ENCODE assay signal across 8 cellular contexts in the genomic region with DNA sequence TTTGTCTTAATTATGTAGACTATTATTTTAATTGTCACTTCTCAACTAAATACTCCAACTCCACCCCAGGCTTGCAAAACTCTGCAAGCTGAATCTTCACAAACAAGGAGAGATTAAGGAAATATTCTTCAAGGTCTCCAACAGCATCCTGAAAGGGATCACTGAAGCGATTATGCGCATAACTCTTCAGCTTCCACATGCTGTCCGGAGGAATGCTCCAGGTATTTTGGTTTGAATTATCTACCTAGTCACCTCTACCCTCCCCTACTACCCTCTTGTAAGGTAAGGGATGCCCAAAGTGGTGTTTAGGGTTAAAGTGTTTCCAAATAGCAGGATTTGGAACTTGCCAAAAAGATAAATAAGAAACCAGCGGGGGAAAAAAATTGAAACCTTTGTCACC. TPM values are rescaled to one million over a fixed set of nuclear protein-coding genes. Genes with fewer than 3 reads are reported as not detected.
DNase-seq lines count a peak whose midpoint lies in the region; ATAC-seq and TF ChIP-seq lines count a peak whose summit lies in the region.

No MANE protein-coding gene starts in this region.

- no peaks in the 10 kb centered on the region for H3K27me3 ChIP-seq in kidney epithelial cell (ENCODE audit: control insufficient read depth, insufficient read depth, low read length)
- H3K27me3 ChIP-seq in thyroid gland: no peaks in the 10 kb centered on the region

- ATAC-seq in HG02610 (IDR thresholded peaks at IDR 0.05; ENCODE audit: unreplicated experiment): no peak

- no peaks in the 10 kb centered on the region for H3K36me3 ChIP-seq in kidney epithelial cell (ENCODE audit: control insufficient read depth, insufficient read depth, low read length)
- H3K36me3 ChIP-seq in thyroid gland: no peaks in the 10 kb centered on the region

- peak overlapping the region; percentile 35 to 53 (median 37) for H3K27ac ChIP-seq in thyroid gland

- no peak for TF ChIP-seq POLR2A in thyroid gland (IDR thresholded peaks at IDR 0.05)
- no peak for TF ChIP-seq POLR2A in erythroblast (IDR thresholded peaks at IDR 0.05; ENCODE audit: low read length)

- H3K36me3 Mint-ChIP-seq in activated T-cell treated with anti-CD3 and anti-CD28 coated beads, Interleukin-2, amount 50 U/mL, for 24 hours (ENCODE audit: low read depth): no peaks in the 10 kb centered on the region
- H3K36me3 Mint-ChIP-seq in activated T-helper 1 cell treated with anti-CD3 and anti-CD28 coated beads, Interleukin-12 subunit alpha, Interleukin-12 subunit beta, Interleukin-2, Interleukin-4 antibody, amounts not matched to agents 30 ng/mL and 10 ng/mL and 1 ng/mL, durations not matched to agents 14 hours and 24 hours and 36 hours (ENCODE audit: low read depth): peaks cover 1% of the 10 kb centered on the region

- H3K27ac Mint-ChIP-seq in activated T-cell treated with anti-CD3 and anti-CD28 coated beads, Interleukin-2, amount 50 U/mL, for 24 hours: no peak overlapping the region
- no peak overlapping the region for H3K27ac Mint-ChIP-seq in activated T-helper 1 cell treated with anti-CD3 and anti-CD28 coated beads, Interleukin-12 subunit alpha, Interleukin-12 subunit beta, Interleukin-2, Interleukin-4 antibody, amounts not matched to agents 30 ng/mL and 10 ng/mL and 1 ng/mL, durations not matched to agents 14 hours and 24 hours and 36 hours

- TF ChIP-seq CTCF in kidney epithelial cell (IDR thresholded peaks at IDR 0.05; ENCODE audit: insufficient read depth, low read length, poor library complexity, severe bottlenecking) (no peak), thyroid gland (IDR thresholded peaks at IDR 0.05) (no peak)

- H3K9me3 ChIP-seq in thyroid gland: no peaks in the 10 kb centered on the region

- H3K4me1 Mint-ChIP-seq in activated T-cell treated with anti-CD3 and anti-CD28 coated beads, Interleukin-2, amount 50 U/mL, for 24 hours (ENCODE audit: low read depth): peaks cover 53% of the 10 kb centered on the region
- H3K4me1 Mint-ChIP-seq in activated T-helper 1 cell treated with anti-CD3 and anti-CD28 coated beads, Interleukin-12 subunit alpha, Interleukin-12 subunit beta, Interleukin-2, Interleukin-4 antibody, amounts not matched to agents 30 ng/mL and 10 ng/mL and 1 ng/mL, durations not matched to agents 14 hours and 24 hours and 36 hours (ENCODE audit: low read depth): peaks cover 32% of the 10 kb centered on the region

- H3K4me1 ChIP-seq in thyroid gland: peaks cover 17 to 27% of the 10 kb centered on the region in 2 donors

- H3K27me3 Mint-ChIP-seq in activated T-cell treated with anti-CD3 and anti-CD28 coated beads, Interleukin-2, amount 50 U/mL, for 24 hours: peaks cover 3% of the 10 kb centered on the region
- peaks cover 63% of the 10 kb centered on the region for H3K27me3 Mint-ChIP-seq in activated T-helper 1 cell treated with anti-CD3 and anti-CD28 coated beads, Interleukin-12 subunit alpha, Interleukin-12 subunit beta, Interleukin-2, Interleukin-4 antibody, amounts not matched to agents 30 ng/mL and 10 ng/mL and 1 ng/mL, durations not matched to agents 14 hours and 24 hours and 36 hours (ENCODE audit: insufficient read depth)

- H3K4me3 ChIP-seq in kidney epithelial cell (ENCODE audit: low read depth, low read length) (peak overlapping the region; percentile 65), thyroid gland (replicated peaks in 1 of 3) (peak overlapping the region in 1 of 3 donors; percentile 87)

- intact Hi-C loops in activated T-helper 1 cell treated with anti-CD3 and anti-CD28 coated beads, Interleukin-12 subunit alpha, Interleukin-12 subunit beta, Interleukin-2, Interleukin-4 antibody, amounts not matched to agents 30 ng/mL and 10 ng/mL and 1 ng/mL, durations not matched to agents 14 hours and 24 hours and 36 hours (cut with micrococcal nuclease): loop anchor here (5.0 to 10.0 kb wide), 3 partner anchors 320 to 778 kb away; partner anchors contain the start of gene AOPEP
- intact Hi-C loops in thyroid gland (cut with DNase I): no loop called here

- no peak for DNase-seq in activated T-cell treated with anti-CD3 and anti-CD28 coated beads, Interleukin-2, amount 50 U/mL, for 24 hours
- no peak for DNase-seq in activated T-cell treated with anti-CD3 and anti-CD28 coated beads, Interleukin-2, amount 50 U/mL, for 1 hour
- no peak for DNase-seq in activated T-helper 1 cell treated with anti-CD3 and anti-CD28 coated beads, Interleukin-12 subunit alpha, Interleukin-12 subunit beta, Interleukin-2, Interleukin-4 antibody, amounts not matched to agents 30 ng/mL and 10 ng/mL and 1 ng/mL, durations not matched to agents 14 hours and 24 hours and 36 hours (ENCODE audit: low spot score)
- no peak for DNase-seq in kidney epithelial cell (ENCODE audit: low read depth)
- DNase-seq in thyroid gland: no peak
- DNase-seq in foreskin melanocyte: no peak
- DNase-seq in erythroblast (lab: John Stamatoyannopoulos, UW): no peak

- H3K9me3 Mint-ChIP-seq in activated T-cell treated with anti-CD3 and anti-CD28 coated beads, Interleukin-2, amount 50 U/mL, for 24 hours: no peaks in the 10 kb centered on the region
- H3K9me3 Mint-ChIP-seq in activated T-helper 1 cell treated with anti-CD3 and anti-CD28 coated beads, Interleukin-12 subunit alpha, Interleukin-12 subunit beta, Interleukin-2, Interleukin-4 antibody, amounts not matched to agents 30 ng/mL and 10 ng/mL and 1 ng/mL, durations not matched to agents 14 hours and 24 hours and 36 hours: no peaks in the 10 kb centered on the region

- 45 to 59% methylated on average over 4 of the region's 4 CpGs for WGBS in thyroid gland, 2 donors

- peak overlapping the region; percentile 78 for H3K4me3 Mint-ChIP-seq in activated T-cell treated with anti-CD3 and anti-CD28 coated beads, Interleukin-2, amount 50 U/mL, for 24 hours
- peak overlapping the region; percentile 79 for H3K4me3 Mint-ChIP-seq in activated T-helper 1 cell treated with anti-CD3 and anti-CD28 coated beads, Interleukin-12 subunit alpha, Interleukin-12 subunit beta, Interleukin-2, Interleukin-4 antibody, amounts not matched to agents 30 ng/mL and 10 ng/mL and 1 ng/mL, durations not matched to agents 14 hours and 24 hours and 36 hours

RNA-seq across cellular contexts. Expression of gene PTCH1, which starts 11.7 kb away (rescaled TPM):
- 9.9 and 11.5 TPM in 2 replicates for total RNA-seq in activated T-helper 1 cell treated with anti-CD3 and anti-CD28 coated beads, Interleukin-12 subunit alpha, Interleukin-12 subunit beta, Interleukin-2, Interleukin-4 antibody, amounts not matched to agents 30 ng/mL and 10 ng/mL and 1 ng/mL, durations not matched to agents 14 hours and 24 hours and 36 hours
- total RNA-seq in kidney epithelial cell: 2.8 and 7.3 TPM in 2 replicates
- total RNA-seq in thyroid gland: 100 to 1,000 TPM in 1 of 4 donors, 10 to 100 TPM in 3; 10.7 to 293 (median 16.3) TPM
